In the genomic region with DNA sequence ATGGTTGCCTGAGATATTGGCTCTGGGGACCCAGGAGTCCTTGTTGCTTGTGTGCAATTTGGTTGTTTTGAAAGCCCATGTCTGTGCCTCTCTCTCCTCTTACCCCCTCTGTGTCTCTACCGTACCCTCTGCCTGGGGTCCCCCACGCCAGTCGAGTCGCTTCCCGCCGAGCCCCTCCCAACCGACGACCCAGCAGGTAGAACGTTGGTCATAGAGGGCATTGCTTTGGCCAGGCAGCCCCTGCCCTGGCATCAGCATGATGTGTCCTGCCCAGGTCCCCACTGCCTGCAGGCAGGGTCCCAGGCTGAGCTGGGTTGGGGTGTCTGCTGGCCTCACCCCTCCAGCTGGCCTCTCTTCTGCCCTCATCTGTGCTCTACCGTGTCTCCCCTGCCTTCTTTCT, we compare ENCODE assay signal across 34 cellular contexts. TPM values are rescaled to one million over a fixed set of nuclear protein-coding genes. Genes with fewer than 3 reads are reported as not detected.
"Had no signal": no experiment of that assay in that cellular context is flagged by ENCODE, and none has a peak within 500 bp of the region (broad histone marks: within the 10 kb centered on the region; RNA-seq: fewer than 3 reads in every experiment).

No MANE protein-coding gene starts in this region.

- H3K9me3 ChIP-seq: ascending aorta, breast epithelium, MG63 had no signal

- H3K27me3 ChIP-seq: ascending aorta, breast epithelium, MG63 had no signal

- ATAC-seq: Panc1 had no signal

- H3K36me3 ChIP-seq: breast epithelium had no signal

- DNase-seq: activated B cell treated with CpG ODN at 0.5 μM for 24 hours; activated CD4-positive, alpha-beta memory T cell treated with anti-CD3 and anti-CD28 coated beads for 36 hours; activated CD4-positive, alpha-beta T cell treated with anti-CD3 and anti-CD28 coated beads for 4 hours; activated CD4-positive, alpha-beta T cell treated with anti-CD3 and anti-CD28 coated beads, Interleukin-2, amount 50 U/mL, for 1 hour; activated CD4-positive, CD25-positive, alpha-beta regulatory T cell treated with anti-CD3 and anti-CD28 coated beads, Interleukin-2, amount 50 U/mL, for 72 hours; activated CD8-positive, alpha-beta memory T cell treated with anti-CD3 and anti-CD28 coated beads, Interleukin-2, amount 50 U/mL, for 4 hours; activated effector memory CD4-positive, alpha-beta T cell treated with anti-CD3 and anti-CD28 coated beads, Interleukin-2, amount 50 U/mL, for 16 hours; activated naive CD4-positive, alpha-beta T cell; activated naive CD4-positive, alpha-beta T cell treated with anti-CD3 and anti-CD28 coated beads, Interleukin-2, amount 50 U/mL, for 16 hours; activated naive CD8-positive, alpha-beta T cell treated with anti-CD3 and anti-CD28 coated beads for 36 hours; activated T-cell treated with anti-CD3 and anti-CD28 coated beads, Interleukin-2, amount 50 U/mL, for 48 hours; amygdala; Kasumi-1; KG1; MG63; NCI-H1048; NCI-H1105 treated with DMSO at 0.1 percent for 48 hours; NCI-H1436; NCI-H1694; NCI-H1930; NCI-H2081 treated with DMSO at 0.1 percent for 48 hours; NCI-H345; NCI-H524 treated with DMSO at 0.1 percent for 48 hours; SW 1271; T-helper 1 cell; T-helper 2 cell; T-helper 9 cell had no signal

- H3K27ac ChIP-seq: ascending aorta, VCaP had no signal

- H3K4me3 ChIP-seq: ascending aorta, breast epithelium, MG63 had no signal

RNA-seq across cellular contexts. Expression of a gene that starts 35.0 kb away (rescaled TPM):
- total RNA-seq: activated B cell treated with CpG ODN at 0.5 μM for 24 hours; activated CD4-positive, alpha-beta memory T cell treated with anti-CD3 and anti-CD28 coated beads for 36 hours; activated naive CD8-positive, alpha-beta T cell treated with anti-CD3 and anti-CD28 coated beads for 36 hours; ascending aorta; breast epithelium; cardiac septum; NCI-H460; RPMI7951 had no signal
